In genomic region chr14:93183596-93184317, GRCh38 we compare ENCODE assay signal across 8 cellular contexts. TPM values are rescaled to one million over a fixed set of nuclear protein-coding genes. Genes with fewer than 3 reads are reported as not detected.
DNase-seq lines count a peak whose midpoint lies in the region; ATAC-seq and TF ChIP-seq lines count a peak whose summit lies in the region.

No MANE protein-coding gene starts in this region.

- H3K27ac ChIP-seq in GM23248 (no peak overlapping the region), gastroesophageal sphincter (peak overlapping the region; percentile 73 to 97 (median 94)), skeletal muscle tissue (ENCODE audit: low read depth, low read length) (peak overlapping the region; percentile 92)

- peak overlapping the region; percentile 96 for H3K9ac ChIP-seq in GM23248
- peak overlapping the region; percentile 89 to 98 (median 97) for H3K9ac ChIP-seq in skeletal muscle tissue (ENCODE audit: low read depth in 1 of 3, low read length in 3 of 3)

- H3K36me3 ChIP-seq in GM23248 (ENCODE audit: low read depth) (peaks cover 5% of the 10 kb centered on the region; the same call in 1 of the 2 replicates), gastroesophageal sphincter (peaks cover 0 to 45% of the 10 kb centered on the region in 2 donors), skeletal muscle tissue (ENCODE audit: control insufficient read depth in 3 of 3, insufficient read depth in 3 of 3, low read length in 3 of 3) (peaks cover 3 to 20% (median 16%) of the 10 kb centered on the region in 3 donors)

- no peaks in the 10 kb centered on the region for H4K20me1 ChIP-seq in GM23248 (ENCODE audit: insufficient read depth)

- H3K4me2 ChIP-seq in GM23248 (ENCODE audit: unreplicated experiment), result peak overlapping the region; percentile 80

- WGBS in GM23248 (ENCODE audit: low coverage in 1 of 2, low lambda C conversion rate in 2 of 2, missing lambda C conversion rate in 2 of 2), 2 experiments, result 37 to 38% methylated on average over 17 of the region's 17 CpGs
- 47 to 64% methylated on average over 8 to 13 of the region's 17 CpGs for WGBS in gastroesophageal sphincter (ENCODE audit: low coverage in 1 of 2), 2 donors

- peak overlapping the region; percentile 93 for H3K27ac Mint-ChIP-seq in T-helper 17 cell

- H3K27me3 Mint-ChIP-seq in T-helper 17 cell, result no peaks in the 10 kb centered on the region

- H3K9me3 ChIP-seq in GM23248 (ENCODE audit: low read depth) (no peaks in the 10 kb centered on the region), T-helper 17 cell (ENCODE audit: control insufficient read depth, low read length, poor library complexity, severe bottlenecking) (no peaks in the 10 kb centered on the region), gastroesophageal sphincter (no peaks in the 10 kb centered on the region), skeletal muscle tissue (ENCODE audit: control insufficient read depth in 3 of 3, low read length in 3 of 3) (no peaks in the 10 kb centered on the region)

- no peak for TF ChIP-seq EP300 in gastroesophageal sphincter (IDR thresholded peaks at IDR 0.05)

- in situ Hi-C loops in GM23248 (cut with MboI), result no loop called here

- TF ChIP-seq POLR2A in gastroesophageal sphincter (IDR thresholded peaks at IDR 0.05), result no peak

- TF ChIP-seq CTCF in gastroesophageal sphincter (IDR thresholded peaks at IDR 0.05), result no peak

- H3K79me2 ChIP-seq in GM23248 (ENCODE audit: insufficient read depth), result peaks cover 38% of the 10 kb centered on the region

- peak overlapping the region; percentile 96 for H2AFZ ChIP-seq in GM23248

- H3K4me3 ChIP-seq in GM23248 (peak overlapping the region; percentile 92), gastroesophageal sphincter (peak overlapping the region; percentile 85 to 87), skeletal muscle tissue (ENCODE audit: low read length in 3 of 3) (peak overlapping the region; percentile 86 to 96 (median 95))

- peak; percentile 27 for DNase-seq in GM23248
- no peak for DNase-seq in T-helper 17 cell
- no peak for DNase-seq in mucosa of gallbladder (ENCODE audit: low spot score)
- DNase-seq in kidney glomerular epithelial cell (lab: John Stamatoyannopoulos, UW), result no peak
- DNase-seq in GOT3 (lab: John Stamatoyannopoulos, UW), result no peak

- peaks cover 4% of the 10 kb centered on the region for H3K36me3 Mint-ChIP-seq in T-helper 17 cell (ENCODE audit: low read depth)

- H3K4me3 Mint-ChIP-seq in T-helper 17 cell, result peak overlapping the region; percentile 94

- no peaks in the 10 kb centered on the region for H3K9me2 ChIP-seq in GM23248 (ENCODE audit: insufficient read depth)

- H3K4me1 ChIP-seq in GM23248 (ENCODE audit: insufficient read depth) (peaks cover 13% of the 10 kb centered on the region), gastroesophageal sphincter (peaks cover 7 to 49% (median 10%) of the 10 kb centered on the region in 3 donors), skeletal muscle tissue (ENCODE audit: control insufficient read depth in 3 of 3, insufficient read depth in 3 of 3, low read length in 3 of 3) (peaks cover 15 to 28% (median 19%) of the 10 kb centered on the region in 3 donors)

- ATAC-seq in T-helper 17 cell (no peak), gastroesophageal sphincter (no peak), GM18519 (IDR thresholded peaks at IDR 0.05; ENCODE audit: low FRiP score, unreplicated experiment) (no peak)

- no peaks in the 10 kb centered on the region for H3K27me3 ChIP-seq in GM23248 (replicated peaks; ENCODE audit: insufficient read depth)
- H3K27me3 ChIP-seq in gastroesophageal sphincter, result no peaks in the 10 kb centered on the region
- H3K27me3 ChIP-seq in skeletal muscle tissue (ENCODE audit: control insufficient read depth in 3 of 3, insufficient read depth in 3 of 3, low read length in 3 of 3), result no peaks in the 10 kb centered on the region

- peaks cover 27% of the 10 kb centered on the region for H3K4me1 Mint-ChIP-seq in T-helper 17 cell

- peaks cover 5% of the 10 kb centered on the region; the same call in 1 of the 2 replicates for H3F3A ChIP-seq in GM23248 (ENCODE audit: insufficient read depth)

RNA-seq across cellular contexts. Expression of gene MOAP1, which starts 0.9 kb away (rescaled TPM):
- 17.5 and 18.3 TPM in 2 replicates for total RNA-seq in GM23248 (2014; rRNA removed; shearing (Covaris generic))
- polyA plus RNA-seq in GM23248 (2016; fragmentation: Nextera tagmentation; extraction: Ambion mirVana), result 9.8 and 11.8 TPM in 2 replicates
- total RNA-seq in T-helper 17 cell, result 10 to 100 TPM; 70.5 to 91.5 TPM
- total RNA-seq in gastroesophageal sphincter, result 10 to 100 TPM; 70.1 to 80.6 (median 72.6) TPM
- 20.4 TPM for total RNA-seq in skeletal muscle tissue
- total RNA-seq in mucosa of gallbladder, result 46.2 TPM

RNA-seq across cellular contexts. Expression of gene LYSET, which starts 1.4 kb away (rescaled TPM):
- total RNA-seq in GM23248 (2014; rRNA removed; shearing (Covaris generic)), result 6.2 and 7.7 TPM in 2 replicates
- polyA plus RNA-seq in GM23248 (2016; fragmentation: Nextera tagmentation; extraction: Ambion mirVana), result 18.5 and 18.7 TPM in 2 replicates
- 1 to 10 TPM; 6.3 to 8.1 TPM for total RNA-seq in T-helper 17 cell
- total RNA-seq in gastroesophageal sphincter, result 10 to 100 TPM in 3 of 4 donors, 1 to 10 TPM in 1; 8.7 to 16.8 (median 12.9) TPM
- total RNA-seq in skeletal muscle tissue, result 7.3 TPM
- 30.6 TPM for total RNA-seq in mucosa of gallbladder

RNA-seq across cellular contexts. Expression of gene GON7, which starts 23.1 kb away (rescaled TPM):
- total RNA-seq in GM23248 (2014; rRNA removed; shearing (Covaris generic)), result 13.2 and 16.5 TPM in 2 replicates
- polyA plus RNA-seq in GM23248 (2016; fragmentation: Nextera tagmentation; extraction: Ambion mirVana), result 18.3 and 19.0 TPM in 2 replicates
- total RNA-seq in T-helper 17 cell (1 to 10 TPM; 3.1 to 6.7 TPM), gastroesophageal sphincter (10 to 100 TPM; 10.5 to 20.4 (median 14.7) TPM), skeletal muscle tissue (1.6 TPM), mucosa of gallbladder (12.3 TPM)

RNA-seq across cellular contexts. Expression of gene UBR7, which starts 23.3 kb away (rescaled TPM):
- 28.7 and 42.9 TPM in 2 replicates for total RNA-seq in GM23248 (2014; rRNA removed; shearing (Covaris generic))
- 23.8 and 24.0 TPM in 2 replicates for polyA plus RNA-seq in GM23248 (2016; fragmentation: Nextera tagmentation; extraction: Ambion mirVana)
- total RNA-seq in T-helper 17 cell (10 to 100 TPM; 12.9 to 14.6 TPM), gastroesophageal sphincter (10 to 100 TPM; 22.6 to 37.4 (median 27.9) TPM), skeletal muscle tissue (26.1 TPM), mucosa of gallbladder (17.8 TPM)
